Comparison of ENCODE assay signal across 8 cellular contexts in genomic region chr3:66393486-66394260, GRCh38.
DNase-seq lines count a peak whose midpoint lies in the region; ATAC-seq lines count a peak whose summit lies in the region.

No MANE protein-coding gene starts in this region.

- H3K36me3 ChIP-seq in CD4-positive, CD25-positive, alpha-beta regulatory T cell (ENCODE audit: control insufficient read depth, insufficient read depth, low read length), result peaks cover 56% of the 10 kb centered on the region
- peaks cover 5% of the 10 kb centered on the region for H3K36me3 ChIP-seq in Karpas-422 (ENCODE audit: insufficient read depth, low read length)

- peak; percentile 31 to 92 (median 81) for DNase-seq in CD4-positive, CD25-positive, alpha-beta regulatory T cell
- DNase-seq in Karpas-422, result no peak
- DNase-seq in activated naive CD4-positive, alpha-beta T cell treated with anti-CD3 and anti-CD28 coated beads, Interleukin-2, amount 10 ng/mL, durations not matched to agents 7 days and 5 days, result peak; percentile 75
- peak; percentile 80 for DNase-seq in naive B cell
- DNase-seq in NCI-H226, result no peak
- no peak for DNase-seq in NCI-H146 treated with DMSO at 0.1 percent for 48 hours (lab: John Stamatoyannopoulos, UW; ENCODE audit: unreplicated experiment)

- H3K9me3 Mint-ChIP-seq in CD4-positive, CD25-positive, alpha-beta regulatory T cell, result peaks cover 0 to 2% (median 0%) of the 10 kb centered on the region in 7 donors
- no peaks in the 10 kb centered on the region for H3K9me3 Mint-ChIP-seq in activated naive CD4-positive, alpha-beta T cell treated with anti-CD3 and anti-CD28 coated beads, Interleukin-2, amount 10 ng/mL, durations not matched to agents 7 days and 5 days
- peaks cover 0 to 1% (median 0%) of the 10 kb centered on the region in 7 donors for H3K9me3 Mint-ChIP-seq in naive B cell

- no peaks in the 10 kb centered on the region for H3K27me3 ChIP-seq in CD4-positive, CD25-positive, alpha-beta regulatory T cell (ENCODE audit: control insufficient read depth, insufficient read depth, low read length)
- H3K27me3 ChIP-seq in Karpas-422 (ENCODE audit: low read length), result no peaks in the 10 kb centered on the region

- no peaks in the 10 kb centered on the region for H3K9me3 ChIP-seq in CD4-positive, CD25-positive, alpha-beta regulatory T cell (ENCODE audit: control insufficient read depth in 2 of 2, low read length in 2 of 2)
- no peaks in the 10 kb centered on the region for H3K9me3 ChIP-seq in Karpas-422 (ENCODE audit: low read length)

- peak; percentile 96 to 98 for ATAC-seq in CD4-positive, CD25-positive, alpha-beta regulatory T cell (ENCODE audit: low read depth in 2 of 2)
- ATAC-seq in GM21390 (IDR thresholded peaks at IDR 0.05; ENCODE audit: unreplicated experiment) (peak; percentile 77), naive B cell (ENCODE audit: low read depth in 2 of 2) (peak; percentile 96), GM19455 (IDR thresholded peaks at IDR 0.05; ENCODE audit: unreplicated experiment) (no peak)

- H3K4me3 Mint-ChIP-seq in CD4-positive, CD25-positive, alpha-beta regulatory T cell, result peak overlapping the region; percentile 82 to 98 (median 94)
- H3K4me3 Mint-ChIP-seq in activated naive CD4-positive, alpha-beta T cell treated with anti-CD3 and anti-CD28 coated beads, Interleukin-2, amount 10 ng/mL, durations not matched to agents 7 days and 5 days, result peak overlapping the region; percentile 71
- H3K4me3 Mint-ChIP-seq in naive B cell, result peak overlapping the region; percentile 84 to 94 (median 92)

- H3K27ac Mint-ChIP-seq in CD4-positive, CD25-positive, alpha-beta regulatory T cell, result peak overlapping the region; percentile 96 to 99 (median 98)
- peak overlapping the region; percentile 98 for H3K27ac Mint-ChIP-seq in activated naive CD4-positive, alpha-beta T cell treated with anti-CD3 and anti-CD28 coated beads, Interleukin-2, amount 10 ng/mL, durations not matched to agents 7 days and 5 days
- H3K27ac Mint-ChIP-seq in naive B cell, result peak overlapping the region; percentile 94 to 98 (median 97)

- no peaks in the 10 kb centered on the region for H3K9me2 ChIP-seq in Karpas-422 (replicated peaks; ENCODE audit: insufficient read depth, low read length)

- H3K4me2 ChIP-seq in Karpas-422 (ENCODE audit: low read depth, low read length, poor library complexity, severe bottlenecking), result peak overlapping the region; percentile 19

- H3K4me3 ChIP-seq in CD4-positive, CD25-positive, alpha-beta regulatory T cell (ENCODE audit: low read depth, low read length), result peak overlapping the region; percentile 82
- H3K4me3 ChIP-seq in Karpas-422 (ENCODE audit: low read length), result no peak overlapping the region

- H3K36me3 Mint-ChIP-seq in CD4-positive, CD25-positive, alpha-beta regulatory T cell, result peaks cover 55% of the 10 kb centered on the region
- peaks cover 54% of the 10 kb centered on the region for H3K36me3 Mint-ChIP-seq in activated naive CD4-positive, alpha-beta T cell treated with anti-CD3 and anti-CD28 coated beads, Interleukin-2, amount 10 ng/mL, durations not matched to agents 7 days and 5 days
- H3K36me3 Mint-ChIP-seq in naive B cell, result no peaks in the 10 kb centered on the region

- H3K27ac ChIP-seq in CD4-positive, CD25-positive, alpha-beta regulatory T cell (ENCODE audit: insufficient read depth, low read length, poor library complexity, severe bottlenecking), result peak overlapping the region; percentile 72
- H3K27ac ChIP-seq in Karpas-422 (ENCODE audit: low read length), result peak overlapping the region; percentile 24

- H3K4me1 ChIP-seq in CD4-positive, CD25-positive, alpha-beta regulatory T cell (ENCODE audit: control insufficient read depth, insufficient read depth, low read length, poor library complexity, severe bottlenecking), result peaks cover 42% of the 10 kb centered on the region
- H3K4me1 ChIP-seq in Karpas-422 (ENCODE audit: low read length), result peaks cover 48% of the 10 kb centered on the region

- CTCF ChIA-PET in activated naive CD4-positive, alpha-beta T cell treated with anti-CD3 and anti-CD28 coated beads, Interleukin-2, amount 10 ng/mL, durations not matched to agents 7 days and 5 days (lab: Charles Lee), result interaction anchor here (0.8 to 2.3 kb wide), 7 partner anchors 10 to 428 kb away, joined by 3 to 8 read pairs (median 5); no protein-coding TSS in a partner anchor

- peaks cover 28 to 74% (median 61%) of the 10 kb centered on the region in 4 donors for H3K4me1 Mint-ChIP-seq in CD4-positive, CD25-positive, alpha-beta regulatory T cell
- H3K4me1 Mint-ChIP-seq in activated naive CD4-positive, alpha-beta T cell treated with anti-CD3 and anti-CD28 coated beads, Interleukin-2, amount 10 ng/mL, durations not matched to agents 7 days and 5 days, result peaks cover 33% of the 10 kb centered on the region
- H3K4me1 Mint-ChIP-seq in naive B cell, result peaks cover 51 to 65% (median 52%) of the 10 kb centered on the region in 3 donors

- no peak overlapping the region for H3K9ac ChIP-seq in Karpas-422 (ENCODE audit: low read length)

- no peaks in the 10 kb centered on the region for H3K27me3 Mint-ChIP-seq in CD4-positive, CD25-positive, alpha-beta regulatory T cell
- H3K27me3 Mint-ChIP-seq in activated naive CD4-positive, alpha-beta T cell treated with anti-CD3 and anti-CD28 coated beads, Interleukin-2, amount 10 ng/mL, durations not matched to agents 7 days and 5 days, result no peaks in the 10 kb centered on the region
- H3K27me3 Mint-ChIP-seq in naive B cell, result no peaks in the 10 kb centered on the region

- no peaks in the 10 kb centered on the region for H4K20me1 ChIP-seq in Karpas-422 (ENCODE audit: insufficient read depth, low read depth, low read length)

- no peak overlapping the region for H2AFZ ChIP-seq in Karpas-422 (ENCODE audit: low read length)

- H3K79me2 ChIP-seq in Karpas-422 (ENCODE audit: low read length), result no peaks in the 10 kb centered on the region

Comparison
In these comparisons a context has a peak if more than half of its experiments do, and no peak if none do; other contexts are left out.
1. DNase-seq: peak in CD4-positive, CD25-positive, alpha-beta regulatory T cell (3 of 3), activated naive CD4-positive, alpha-beta T cell treated with anti-CD3 and anti-CD28 coated beads, Interleukin-2, amount 10 ng/mL, durations not matched to agents 7 days and 5 days (single experiment) and naive B cell (single experiment); none in Karpas-422 (single experiment), NCI-H226 (single experiment) and NCI-H146 treated with DMSO at 0.1 percent for 48 hours (single experiment).
2. Peak in every context shown above with its lines, with median percentiles within 50 percentile points of each other: H3K27ac Mint-ChIP-seq and H3K4me3 Mint-ChIP-seq.